Comparison of ENCODE assay signal across 7 cellular contexts in genomic region chr18:67199993-67200617, GRCh38.
A peak's percentile ranks its signal among the peaks of the same experiment; 100 is the strongest.
DNase-seq lines count a peak whose midpoint lies in the region; ATAC-seq and TF ChIP-seq lines count a peak whose summit lies in the region.

No MANE protein-coding gene starts in this region.

- peak; percentile 92 for TF ChIP-seq CTCF in chondrocyte (IDR thresholded peaks at IDR 0.05)

- H3K9me3 Mint-ChIP-seq in chondrocyte (ENCODE audit: low read depth): no peaks in the 10 kb centered on the region
- no peaks in the 10 kb centered on the region for H3K9me3 Mint-ChIP-seq in T-helper 2 cell treated with Interferon-gamma antibody and Interleukin-4, amounts not matched to agents 5 μg/mL and 100 μg/mL, for 36 hours

- H3K4me3 Mint-ChIP-seq in chondrocyte (ENCODE audit: unreplicated experiment): no peak overlapping the region
- no peak overlapping the region for H3K4me3 Mint-ChIP-seq in T-helper 2 cell treated with Interferon-gamma antibody and Interleukin-4, amounts not matched to agents 5 μg/mL and 100 μg/mL, for 36 hours

- H3K4me1 Mint-ChIP-seq in chondrocyte (ENCODE audit: low read depth): no peaks in the 10 kb centered on the region
- H3K4me1 Mint-ChIP-seq in T-helper 2 cell treated with Interferon-gamma antibody and Interleukin-4, amounts not matched to agents 5 μg/mL and 100 μg/mL, for 36 hours (ENCODE audit: low read depth): no peaks in the 10 kb centered on the region

- H3K27me3 Mint-ChIP-seq in chondrocyte (ENCODE audit: low read depth): peaks cover 9% of the 10 kb centered on the region
- peaks cover 3% of the 10 kb centered on the region for H3K27me3 Mint-ChIP-seq in T-helper 2 cell treated with Interferon-gamma antibody and Interleukin-4, amounts not matched to agents 5 μg/mL and 100 μg/mL, for 36 hours (ENCODE audit: low read depth)

- ATAC-seq in GM21423 (IDR thresholded peaks at IDR 0.05; ENCODE audit: unreplicated experiment) (peak; percentile 97), HG03571 (IDR thresholded peaks at IDR 0.05; ENCODE audit: unreplicated experiment) (peak; percentile 84)

- H3K27ac Mint-ChIP-seq in chondrocyte (ENCODE audit: unreplicated experiment): no peak overlapping the region
- H3K27ac Mint-ChIP-seq in T-helper 2 cell treated with Interferon-gamma antibody and Interleukin-4, amounts not matched to agents 5 μg/mL and 100 μg/mL, for 36 hours: no peak overlapping the region

- DNase-seq in GM04504 (ENCODE audit: low read depth): peak; percentile 32
- DNase-seq in NCI-H69 (lab: John Stamatoyannopoulos, UW): peak; percentile 91
- no peak for DNase-seq in chondrocyte (ENCODE audit: low spot score)
- peak; percentile 62 to 78 for DNase-seq in lung microvascular endothelial cell (ENCODE audit: low read depth in 2 of 2)
- no peak for DNase-seq in T-helper 2 cell treated with Interferon-gamma antibody and Interleukin-4, amounts not matched to agents 5 μg/mL and 100 μg/mL, for 36 hours (ENCODE audit: low spot score)

- H3K36me3 Mint-ChIP-seq in chondrocyte (ENCODE audit: low read depth): no peaks in the 10 kb centered on the region
- H3K36me3 Mint-ChIP-seq in T-helper 2 cell treated with Interferon-gamma antibody and Interleukin-4, amounts not matched to agents 5 μg/mL and 100 μg/mL, for 36 hours (ENCODE audit: low read depth): no peaks in the 10 kb centered on the region

Comparison
In these comparisons a context has a peak if more than half of its experiments do, and no peak if none do; other contexts are left out.
1. DNase-seq: peak in GM04504 (single experiment), NCI-H69 (single experiment) and lung microvascular endothelial cell (2 of 2); none in chondrocyte (single experiment) and T-helper 2 cell treated with Interferon-gamma antibody and Interleukin-4, amounts not matched to agents 5 μg/mL and 100 μg/mL, for 36 hours (single experiment).